ENCODE assay signal across 9 cellular contexts in genomic region chr2:48414980-48415764, GRCh38. TPM values are rescaled to one million over a fixed set of nuclear protein-coding genes. Genes with fewer than 3 reads are reported as not detected.
DNase-seq lines count a peak whose midpoint lies in the region; ATAC-seq, FAIRE-seq and TF ChIP-seq lines count a peak whose summit lies in the region.
"Had no signal": no experiment of that assay in that cellular context is flagged by ENCODE, and none has a peak within 500 bp of the region (broad histone marks: within the 10 kb centered on the region; RNA-seq: fewer than 3 reads in every experiment).

No MANE protein-coding gene starts in this region.

- no peak overlapping the region for H3K4me3 ChIP-seq in kidney (ENCODE audit: low read length in 2 of 2)

- peak; percentile 30 for DNase-seq in EH (ENCODE audit: low read depth)
- peak; percentile 73 for DNase-seq in NCI-H1694 (lab: John Stamatoyannopoulos, UW)
- DNase-seq in epidermal melanocyte (ENCODE audit: insufficient read length, low spot score) = peak; percentile 69
- peak; percentile 67 for DNase-seq in occipital lobe (lab: John Stamatoyannopoulos, UW)
- no peak for DNase-seq in GM19240 (ENCODE audit: insufficient read length, low spot score)
- no peak for DNase-seq in kidney

- intact Hi-C loops in kidney (cut with DNase I) = no loop called here

- no peak overlapping the region for H3K9ac ChIP-seq in kidney (ENCODE audit: low read length in 2 of 2)

- no peak overlapping the region for H3K27ac ChIP-seq in kidney (ENCODE audit: low read depth in 2 of 2, low read length in 2 of 2)

- TF ChIP-seq CTCF in kidney (IDR thresholded peaks at IDR 0.05; ENCODE audit: borderline replicate concordance, extremely low read depth, insufficient read depth) = no peak

- no peaks in the 10 kb centered on the region for H3K36me3 ChIP-seq in kidney (ENCODE audit: control insufficient read depth in 1 of 2, insufficient read depth in 2 of 2, low read length in 2 of 2)

- peaks cover 0 to 18% of the 10 kb centered on the region in 2 donors for H3K4me1 ChIP-seq in kidney (ENCODE audit: control insufficient read depth in 1 of 2, insufficient read depth in 1 of 2, low read depth in 1 of 2, low read length in 2 of 2)

- H3K9me3 ChIP-seq in kidney (ENCODE audit: control insufficient read depth in 1 of 2, low read length in 2 of 2) = no peaks in the 10 kb centered on the region

- no peak for FAIRE-seq in kidney (lab: Jason Lieb, UNC)
- FAIRE-seq: bronchial epithelial cell had no signal

- ATAC-seq in HG03280 (IDR thresholded peaks at IDR 0.05; ENCODE audit: unreplicated experiment) (no peak), HG03108 (IDR thresholded peaks at IDR 0.05; ENCODE audit: unreplicated experiment) (no peak)

RNA-seq across cellular contexts. Expression of gene PPP1R21, which starts 25.4 kb away (rescaled TPM):
- total RNA-seq in occipital lobe (36.2 TPM), kidney (38.6 TPM)
- 42.1 TPM for polyA plus RNA-seq in kidney (ENCODE audit: insufficient read depth, low read depth, low replicate concordance)

Comparison
In these comparisons a context has a peak if more than half of its experiments do, and no peak if none do; other contexts are left out.
1. DNase-seq: peak in EH (single experiment), NCI-H1694 (single experiment), epidermal melanocyte (single experiment) and occipital lobe (single experiment); none in GM19240 (single experiment) and kidney (single experiment).